Comparison of ENCODE assay signal across 12 cellular contexts in the genomic region with DNA sequence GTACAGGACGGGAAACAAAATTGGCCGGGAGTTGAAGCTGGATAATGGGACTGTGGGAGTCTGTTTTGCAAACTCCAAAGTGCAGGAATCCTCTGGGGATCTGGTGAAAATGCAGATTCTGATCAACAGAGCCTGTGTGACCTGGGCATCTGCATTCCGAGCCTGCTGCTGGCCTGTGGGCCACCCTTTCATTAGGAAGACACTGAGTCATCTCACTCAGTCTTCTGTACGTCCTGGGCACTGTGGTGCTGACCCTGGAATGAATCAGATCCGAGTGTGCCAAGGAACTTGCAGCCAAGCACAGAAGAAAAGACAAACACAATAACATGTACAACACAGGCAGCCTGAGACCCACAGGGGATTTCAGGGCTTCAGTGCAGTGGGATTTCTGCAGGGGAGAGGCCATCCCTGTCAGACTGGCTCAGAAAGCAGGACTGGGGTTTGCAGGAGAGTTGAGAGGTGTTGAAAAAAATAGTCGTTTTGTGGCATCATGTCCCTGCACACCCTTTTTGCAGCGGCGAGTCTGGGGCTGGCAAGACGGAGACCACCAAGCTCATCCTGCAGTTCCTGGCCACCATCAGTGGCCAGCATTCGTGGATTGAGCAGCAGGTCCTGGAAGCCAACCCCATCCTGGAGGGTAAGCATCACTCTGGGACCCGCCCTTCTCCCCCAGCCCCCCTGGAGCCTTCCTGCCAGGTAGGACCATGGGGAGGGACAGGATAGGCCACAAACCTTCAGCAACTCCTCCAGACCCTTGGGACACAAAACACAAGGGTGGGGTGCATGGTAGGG. TPM values are rescaled to one million over a fixed set of nuclear protein-coding genes. Genes with fewer than 3 reads are reported as not detected.
A peak's percentile ranks its signal among the peaks of the same experiment; 100 is the strongest.
DNase-seq lines count a peak whose midpoint lies in the region; ATAC-seq and TF ChIP-seq lines count a peak whose summit lies in the region.
"Had no signal": no experiment of that assay in that cellular context is flagged by ENCODE, and none has a peak within 500 bp of the region (broad histone marks: within the 10 kb centered on the region; RNA-seq: fewer than 3 reads in every experiment).

No MANE protein-coding gene starts in this region.

- H3K36me3 ChIP-seq in RWPE2 (ENCODE audit: low read depth), result no peaks in the 10 kb centered on the region
- H3K36me3 ChIP-seq: colonic mucosa, ovary, SJCRH30 had no signal

- peaks cover 8% of the 10 kb centered on the region for H3K4me1 Mint-ChIP-seq in osteocyte (ENCODE audit: unreplicated experiment)
- H3K4me1 Mint-ChIP-seq in activated CD4-positive, alpha-beta T cell treated with anti-CD3 and anti-CD28 coated beads, Interleukin-2, amount 10 ng/mL, durations not matched to agents 7 days and 5 days, result peaks cover 4% of the 10 kb centered on the region

- H3K4me3 Mint-ChIP-seq in osteocyte (ENCODE audit: unreplicated experiment), result no peak overlapping the region
- H3K4me3 Mint-ChIP-seq in activated CD4-positive, alpha-beta T cell treated with anti-CD3 and anti-CD28 coated beads, Interleukin-2, amount 10 ng/mL, durations not matched to agents 7 days and 5 days, result no peak overlapping the region

- DNase-seq in AG20443 (ENCODE audit: low spot score) (peak; percentile 82), RWPE2 (ENCODE audit: low spot score) (no peak), fibroblast of peridontal ligament (ENCODE audit: extremely low read depth) (peak; percentile 79), osteocyte (ENCODE audit: extremely low spot score, unreplicated experiment) (peak; percentile 73), glomerular visceral epithelial cell (ENCODE audit: extremely low spot score) (no peak), activated gamma-delta T cell (lab: John Stamatoyannopoulos, UW) (no peak)
- no peak for DNase-seq in activated CD4-positive, alpha-beta T cell treated with anti-CD3 and anti-CD28 coated beads, Interleukin-2, amount 10 ng/mL, durations not matched to agents 7 days and 5 days
- DNase-seq: colonic mucosa, NCI-H2081, SJCRH30 had no signal

- no peak for TF ChIP-seq CTCF in RWPE2 (IDR thresholded peaks at IDR 0.05; ENCODE audit: poor library complexity, severe bottlenecking)
- TF ChIP-seq CTCF in osteocyte (IDR thresholded peaks at IDR 0.05), result no peak

- H3K9me3 Mint-ChIP-seq in osteocyte (ENCODE audit: unreplicated experiment), result no peaks in the 10 kb centered on the region
- no peaks in the 10 kb centered on the region for H3K9me3 Mint-ChIP-seq in activated CD4-positive, alpha-beta T cell treated with anti-CD3 and anti-CD28 coated beads, Interleukin-2, amount 10 ng/mL, durations not matched to agents 7 days and 5 days

- no peaks in the 10 kb centered on the region for H3K36me3 Mint-ChIP-seq in osteocyte (ENCODE audit: unreplicated experiment)
- no peaks in the 10 kb centered on the region for H3K36me3 Mint-ChIP-seq in activated CD4-positive, alpha-beta T cell treated with anti-CD3 and anti-CD28 coated beads, Interleukin-2, amount 10 ng/mL, durations not matched to agents 7 days and 5 days (ENCODE audit: low read depth)

- CTCF ChIA-PET in activated CD4-positive, alpha-beta T cell treated with anti-CD3 and anti-CD28 coated beads, Interleukin-2, amount 10 ng/mL, durations not matched to agents 7 days and 5 days (lab: Charles Lee), result interaction anchor here (1.6 kb wide), 1 partner anchor 11 kb away, joined by 6 read pairs; no protein-coding TSS in a partner anchor

- no peaks in the 10 kb centered on the region for H3K27me3 ChIP-seq in RWPE2 (ENCODE audit: insufficient read depth, poor library complexity, severe bottlenecking)
- H3K27me3 ChIP-seq: colonic mucosa, ovary had no signal

- POLR2A ChIA-PET in activated CD4-positive, alpha-beta T cell treated with anti-CD3 and anti-CD28 coated beads, Interleukin-2, amount 10 ng/mL, durations not matched to agents 7 days and 5 days (lab: Charles Lee), result no interaction called here

- no peaks in the 10 kb centered on the region for H3K9me3 ChIP-seq in RWPE2 (ENCODE audit: severe bottlenecking)
- H3K9me3 ChIP-seq: colonic mucosa, ovary, SJCRH30 had no signal

- no peak overlapping the region for H3K27ac Mint-ChIP-seq in osteocyte (ENCODE audit: unreplicated experiment)
- no peak overlapping the region for H3K27ac Mint-ChIP-seq in activated CD4-positive, alpha-beta T cell treated with anti-CD3 and anti-CD28 coated beads, Interleukin-2, amount 10 ng/mL, durations not matched to agents 7 days and 5 days

- H3K27ac ChIP-seq in RWPE2 (ENCODE audit: poor library complexity, severe bottlenecking), result no peak overlapping the region
- H3K27ac ChIP-seq: colonic mucosa, ovary, SJCRH30 had no signal

- peak; percentile 49; the same call in 1 of the 3 replicates for ATAC-seq in RWPE2 (ENCODE audit: low read depth)
- ATAC-seq in HG03045 (IDR thresholded peaks at IDR 0.05; ENCODE audit: unreplicated experiment), result no peak

- no peak overlapping the region for H3K4me3 ChIP-seq in RWPE2 (ENCODE audit: severe bottlenecking)
- H3K4me3 ChIP-seq: colonic mucosa, ovary, SJCRH30 had no signal

- H3K27me3 Mint-ChIP-seq in osteocyte (ENCODE audit: unreplicated experiment), result no peaks in the 10 kb centered on the region
- peaks cover 22% of the 10 kb centered on the region for H3K27me3 Mint-ChIP-seq in activated CD4-positive, alpha-beta T cell treated with anti-CD3 and anti-CD28 coated beads, Interleukin-2, amount 10 ng/mL, durations not matched to agents 7 days and 5 days

- no peaks in the 10 kb centered on the region for H3K4me1 ChIP-seq in RWPE2 (ENCODE audit: insufficient read depth, poor library complexity, severe bottlenecking)
- H3K4me1 ChIP-seq: colonic mucosa, SJCRH30 had no signal

RNA-seq across cellular contexts. Expression of a gene that starts 34.0 kb away (rescaled TPM):
- not detected in 2 replicates for total RNA-seq in osteocyte
- total RNA-seq in activated CD4-positive, alpha-beta T cell treated with anti-CD3 and anti-CD28 coated beads, Interleukin-2, amount 10 ng/mL, durations not matched to agents 7 days and 5 days, result under 1 TPM; 0.60 to 0.69 TPM

RNA-seq across cellular contexts. Expression of a gene that starts 43.2 kb away (rescaled TPM):
- 39.8 and 40.9 TPM in 2 replicates for total RNA-seq in osteocyte
- 10 to 100 TPM; 43.0 to 46.9 TPM for total RNA-seq in activated CD4-positive, alpha-beta T cell treated with anti-CD3 and anti-CD28 coated beads, Interleukin-2, amount 10 ng/mL, durations not matched to agents 7 days and 5 days

Comparison
In these comparisons a context has a peak if more than half of its experiments do, and no peak if none do; other contexts are left out.
1. DNase-seq: peak in AG20443 (single experiment), fibroblast of peridontal ligament (single experiment) and osteocyte (single experiment); none in RWPE2 (single experiment), activated CD4-positive, alpha-beta T cell treated with anti-CD3 and anti-CD28 coated beads, Interleukin-2, amount 10 ng/mL, durations not matched to agents 7 days and 5 days (single experiment), glomerular visceral epithelial cell (single experiment) and activated gamma-delta T cell (single experiment).